Comparison of ENCODE assay signal across 8 cellular contexts in genomic region chr12:108664338-108665258, GRCh38. TPM values are rescaled to one million over a fixed set of nuclear protein-coding genes. Genes with fewer than 3 reads are reported as not detected.
DNase-seq lines count a peak whose midpoint lies in the region; ATAC-seq and FAIRE-seq lines count a peak whose summit lies in the region.

No MANE protein-coding gene starts in this region.

- CTCF ChIA-PET in activated CD8-positive, alpha-beta memory T cell treated with anti-CD3 and anti-CD28 coated beads, Interleukin-2, amount 10 ng/mL, durations not matched to agents 7 days and 5 days (lab: Charles Lee), result interaction anchor here (0.6 to 12.8 kb wide), 51 partner anchors 9 to 488 kb away, joined by 3 to 203 read pairs (median 5); partner anchors contain the start of genes ALKBH2, ISCU and SELPLG

- peak; percentile 75 for ATAC-seq in GM19463 (IDR thresholded peaks at IDR 0.05; ENCODE audit: unreplicated experiment)
- ATAC-seq in activated CD8-positive, alpha-beta memory T cell treated with anti-CD3 and anti-CD28 coated beads, Interleukin-2, amount 10 ng/mL, durations not matched to agents 7 days and 5 days, result peak; percentile 100

- peak; percentile 59 for FAIRE-seq in endometrium (lab: Jason Lieb, UNC)

- peaks cover 19% of the 10 kb centered on the region for H3K4me1 Mint-ChIP-seq in activated CD8-positive, alpha-beta memory T cell treated with anti-CD3 and anti-CD28 coated beads, Interleukin-2, amount 10 ng/mL, durations not matched to agents 7 days and 5 days

- no peaks in the 10 kb centered on the region for H3K27me3 Mint-ChIP-seq in activated CD8-positive, alpha-beta memory T cell treated with anti-CD3 and anti-CD28 coated beads, Interleukin-2, amount 10 ng/mL, durations not matched to agents 7 days and 5 days

- no peaks in the 10 kb centered on the region for H3K9me3 Mint-ChIP-seq in activated CD8-positive, alpha-beta memory T cell treated with anti-CD3 and anti-CD28 coated beads, Interleukin-2, amount 10 ng/mL, durations not matched to agents 7 days and 5 days (ENCODE audit: low read depth)

- peak; percentile 83 for DNase-seq in COLO829 (ENCODE audit: low spot score)
- peak; percentile 87 for DNase-seq in HS-27A (ENCODE audit: low read depth)
- DNase-seq in NOMO-1 (lab: John Stamatoyannopoulos, UW; ENCODE audit: unreplicated experiment in 2 of 2), result peak; percentile 82 to 94
- peak; percentile 93 for DNase-seq in activated CD8-positive, alpha-beta memory T cell treated with anti-CD3 and anti-CD28 coated beads, Interleukin-2, amount 10 ng/mL, durations not matched to agents 7 days and 5 days
- peak; percentile 70 for DNase-seq in middle frontal gyrus (ENCODE audit: extremely low spot score, low spot score)
- DNase-seq in stimulated activated CD8-positive, alpha-beta memory T cell treated with anti-CD3 and anti-CD28 coated beads, Interleukin-4, amount 100 ng/mL, for 1 hour (ENCODE audit: low read depth in 2 of 2, low spot score in 1 of 2), result peak; percentile 62 to 69

- no peaks in the 10 kb centered on the region for H3K36me3 Mint-ChIP-seq in activated CD8-positive, alpha-beta memory T cell treated with anti-CD3 and anti-CD28 coated beads, Interleukin-2, amount 10 ng/mL, durations not matched to agents 7 days and 5 days

- H3K4me3 Mint-ChIP-seq in activated CD8-positive, alpha-beta memory T cell treated with anti-CD3 and anti-CD28 coated beads, Interleukin-2, amount 10 ng/mL, durations not matched to agents 7 days and 5 days, result no peak overlapping the region

- peak overlapping the region; percentile 82 for H3K27ac Mint-ChIP-seq in activated CD8-positive, alpha-beta memory T cell treated with anti-CD3 and anti-CD28 coated beads, Interleukin-2, amount 10 ng/mL, durations not matched to agents 7 days and 5 days

RNA-seq across cellular contexts. Expression of gene SELPLG, which starts 30.9 kb away (rescaled TPM):
- 100 to 1,000 TPM; 148 to 184 TPM for total RNA-seq in activated CD8-positive, alpha-beta memory T cell treated with anti-CD3 and anti-CD28 coated beads, Interleukin-2, amount 10 ng/mL, durations not matched to agents 7 days and 5 days

Comparison
In these comparisons a context has a peak if more than half of its experiments do, and no peak if none do; other contexts are left out.
1. Peak in every context shown above with its lines: DNase-seq and ATAC-seq.